8 cellular contexts compared by ENCODE assay signal in genomic region chr5:16615737-16616535, GRCh38. TPM values are rescaled to one million over a fixed set of nuclear protein-coding genes. Genes with fewer than 3 reads are reported as not detected.
DNase-seq lines count a peak whose midpoint lies in the region; ATAC-seq, FAIRE-seq and TF ChIP-seq lines count a peak whose summit lies in the region.

No MANE protein-coding gene starts in this region.

- peaks cover 18% of the 10 kb centered on the region for H3K27me3 ChIP-seq in BJ (ENCODE audit: control insufficient read depth, insufficient read depth, low read length)
- H3K27me3 ChIP-seq in H7 (ENCODE audit: control insufficient read depth, insufficient read depth, low read length), result peaks cover 30% of the 10 kb centered on the region
- H3K27me3 ChIP-seq in esophagus squamous epithelium, result peaks cover 0 to 19% (median 0%) of the 10 kb centered on the region in 4 donors

- no peak for FAIRE-seq in D721Med (lab: Jason Lieb, UNC)

- TF ChIP-seq POLR2A in esophagus squamous epithelium (IDR thresholded peaks at IDR 0.05), result no peak

- CTCF ChIA-PET in BJ (lab: Yijun Ruan, JAX), result interaction anchor here (1.2 kb wide), 1 partner anchor 7 kb away, joined by 3 read pairs; no protein-coding TSS in a partner anchor

- peak overlapping the region in 3 of 4 donors; percentile 32 to 79 (median 47) for H3K27ac ChIP-seq in esophagus squamous epithelium

- TF ChIP-seq CTCF in BJ (IDR thresholded peaks at IDR 0.05; ENCODE audit: insufficient read depth, low read depth, low read length) (no peak), esophagus squamous epithelium (IDR thresholded peaks at IDR 0.05) (no peak), omental fat pad (IDR thresholded peaks at IDR 0.05) (no peak), D721Med (IDR thresholded peaks at IDR 0.05; ENCODE audit: insufficient read depth, missing control alignments) (no peak)

- POLR2A ChIA-PET in BJ (lab: Charles Lee), result no interaction called here

- intact Hi-C loops in esophagus squamous epithelium (cut with DNase I), result no loop called here

- peaks cover 6 to 22% (median 15%) of the 10 kb centered on the region in 3 donors for H3K4me1 ChIP-seq in esophagus squamous epithelium

- DNase-seq in BJ (ENCODE audit: low read depth) (no peak), H7 (peak; percentile 46), SW480 (ENCODE audit: low spot score) (peak; percentile 32), esophagus squamous epithelium (lab: John Stamatoyannopoulos, UW) (no peak), omental fat pad (ENCODE audit: low spot score) (no peak), H4 (ENCODE audit: low spot score) (no peak), D721Med (ENCODE audit: insufficient read length, low spot score) (no peak)

- H3K9me3 ChIP-seq in esophagus squamous epithelium, result no peaks in the 10 kb centered on the region

- 11 to 26% methylated on average over 16 to 22 of the region's 31 CpGs for WGBS in esophagus squamous epithelium, 2 donors

- peak overlapping the region; percentile 46 for H3K4me3 ChIP-seq in BJ (ENCODE audit: low read depth, low read length)
- H3K4me3 ChIP-seq in H7 (ENCODE audit: insufficient read depth, low read depth, low read length), result peak overlapping the region; percentile 57
- H3K4me3 ChIP-seq in esophagus squamous epithelium, result peak overlapping the region; percentile 49 to 92 (median 66)

- ATAC-seq in omental fat pad (ENCODE audit: low FRiP score), result peak; percentile 35
- no peak for ATAC-seq in GM18498 (IDR thresholded peaks at IDR 0.05; ENCODE audit: unreplicated experiment)

- H3K36me3 ChIP-seq in BJ (ENCODE audit: control insufficient read depth, insufficient read depth, low read length) (no peaks in the 10 kb centered on the region), H7 (replicated peaks; ENCODE audit: control insufficient read depth, insufficient read depth, low read length) (no peaks in the 10 kb centered on the region), esophagus squamous epithelium (no peaks in the 10 kb centered on the region)

RNA-seq across cellular contexts. Expression of gene RETREG1, which starts 0.9 kb away (rescaled TPM):
- 0.04 and 0.06 TPM in 2 replicates for polyA plus RNA-seq in BJ (2011; rRNA removed)
- 0.14 TPM in 1 of 2 replicates, not detected in the other for polyA minus RNA-seq in BJ (2011; rRNA and poly(A)+ RNA removed)
- 0.28 and 0.74 TPM in 2 replicates for total RNA-seq in H7 (2014; rRNA removed; shearing (Covaris generic))
- 1 to 10 TPM in 3 of 4 donors, under 1 TPM in 1; 0.68 to 6.1 (median 3.9) TPM for total RNA-seq in esophagus squamous epithelium
- 10 to 100 TPM; 22.5 to 73.3 (median 43.6) TPM for total RNA-seq in omental fat pad
- total RNA-seq in H4 (2014; rRNA removed; shearing (Covaris generic)), result 1.5 and 3.1 TPM in 2 replicates

Comparison
In these comparisons a context has a peak if more than half of its experiments do, and no peak if none do; other contexts are left out.
1. DNase-seq: peak in H7 (single experiment) and SW480 (single experiment); none in BJ (single experiment), esophagus squamous epithelium (single experiment), omental fat pad (single experiment), H4 (single experiment) and D721Med (single experiment).
2. Peak in every context shown above with its lines, with median percentiles within 50 percentile points of each other: H3K4me3 ChIP-seq.